ENCODE assay signal across 28 cellular contexts in genomic region chr13:68272652-68273051, GRCh38.
"Had no signal": no experiment of that assay in that cellular context is flagged by ENCODE, and none has a peak within 500 bp of the region (broad histone marks: within the 10 kb centered on the region; RNA-seq: fewer than 3 reads in every experiment).

No MANE protein-coding gene starts in this region.

- H3K4me3 ChIP-seq: colonic mucosa, coronary artery, dorsolateral prefrontal cortex, esophagus muscularis mucosa, esophagus squamous epithelium, gastrocnemius medialis, gastroesophageal sphincter, heart left ventricle, heart right ventricle had no signal

- DNase-seq: colonic mucosa; cortex of kidney; dermis blood vessel endothelial cell; dorsolateral prefrontal cortex; effector CD4-positive, alpha-beta T cell; effector CD8-positive, alpha-beta T cell; effector memory CD4-positive, alpha-beta T cell; effector memory CD8-positive, alpha-beta T cell; endodermal cell; erythroblast; esophagus squamous epithelium; foreskin fibroblast; foreskin keratinocyte; foreskin melanocyte; gastrocnemius medialis; glutamatergic neuron; head of caudate nucleus; heart right ventricle had no signal

- ATAC-seq: effector memory CD8-positive, alpha-beta T cell; esophagus mucosa; foreskin keratinocyte; gastrocnemius medialis; gastroesophageal sphincter; heart left ventricle; heart right ventricle had no signal

- H3K9me3 ChIP-seq: colonic mucosa, gastrocnemius medialis had no signal

- H3K36me3 ChIP-seq: colonic mucosa, esophagus muscularis mucosa, esophagus squamous epithelium, gastrocnemius medialis, gastroesophageal sphincter, heart left ventricle, heart right ventricle had no signal

- H3K27me3 ChIP-seq: colonic mucosa, dorsolateral prefrontal cortex, esophagus muscularis mucosa, esophagus squamous epithelium, foreskin keratinocyte, gastrocnemius medialis, gastroesophageal sphincter, heart left ventricle, heart right ventricle had no signal

- H3K27ac ChIP-seq: colonic mucosa, coronary artery, dorsolateral prefrontal cortex, epithelial cell of prostate, esophagus muscularis mucosa, esophagus squamous epithelium, foreskin keratinocyte, gastrocnemius medialis, gastroesophageal sphincter, heart left ventricle, heart right ventricle had no signal

- H3K4me1 ChIP-seq: colonic mucosa, esophagus muscularis mucosa, esophagus squamous epithelium, foreskin keratinocyte, gastrocnemius medialis, gastroesophageal sphincter, heart left ventricle, heart right ventricle had no signal

- FAIRE-seq: colon, endometrium, endothelial cell of umbilical vein, frontal cortex had no signal
